In genomic region chr14:73166399-73166798, GRCh38 we compare ENCODE assay signal across 21 cellular contexts. TPM values are rescaled to one million over a fixed set of nuclear protein-coding genes. Genes with fewer than 3 reads are reported as not detected.
DNase-seq lines count a peak whose midpoint lies in the region; ATAC-seq, FAIRE-seq and TF ChIP-seq lines count a peak whose summit lies in the region.
"Had no signal": no experiment of that assay in that cellular context is flagged by ENCODE, and none has a peak within 500 bp of the region (broad histone marks: within the 10 kb centered on the region; RNA-seq: fewer than 3 reads in every experiment).

No MANE protein-coding gene starts in this region.

- no peaks in the 10 kb centered on the region for H3K9me3 ChIP-seq in neutrophil
- H3K9me3 ChIP-seq: A549, BE2C had no signal

- TF ChIP-seq CTCF in bronchial epithelial cell (IDR thresholded peaks at IDR 0.05; ENCODE audit: insufficient read depth, low read length, severe bottlenecking) (no peak), epithelial cell of esophagus (IDR thresholded peaks at IDR 0.05; ENCODE audit: insufficient read depth, low read depth, low read length, missing control alignments) (no peak), neutrophil (IDR thresholded peaks at IDR 0.05) (no peak), GM13977 (IDR thresholded peaks at IDR 0.05; ENCODE audit: extremely low read depth, insufficient read depth, missing control alignments) (no peak)

- H3K4me3 ChIP-seq in bronchial epithelial cell (ENCODE audit: low read depth, low read length) (no peak overlapping the region), epithelial cell of esophagus (ENCODE audit: low read length) (no peak overlapping the region), neutrophil (ENCODE audit: low read depth in 1 of 2, low read length in 1 of 2) (no peak overlapping the region)
- H3K4me3 ChIP-seq: A549 had no signal

- no peak for FAIRE-seq in bronchial epithelial cell (lab: Jason Lieb, UNC)
- FAIRE-seq: A549, D721Med, GM12892 had no signal

- peaks cover 21% of the 10 kb centered on the region for H3K36me3 ChIP-seq in bronchial epithelial cell (ENCODE audit: control insufficient read depth, insufficient read depth, low read length)
- H3K36me3 ChIP-seq in neutrophil = peaks cover 95% of the 10 kb centered on the region

- in situ Hi-C loops in G401 (cut with HindIII; ENCODE audit: low sequenced_read_pairs) (no loop called here), GM13977 (cut with MboI; ENCODE audit: low pct_unique_long_range_greater_than_20kb, low sequenced_read_pairs, unreplicated experiment) (no loop called here)

- DNase-seq in bronchial epithelial cell (ENCODE audit: low read depth) (peak; percentile 65), epithelial cell of esophagus (ENCODE audit: low read depth) (peak; percentile 64), T-helper 9 cell (no peak), G401 (ENCODE audit: low spot score) (no peak), GM13977 (ENCODE audit: low spot score) (no peak)
- DNase-seq: BE2C; CD4-positive, alpha-beta memory T cell; COR-L47; DMS153; DMS79 treated with DMSO at 0.1 percent for 48 hours; EL; GDM1; HCEC 1CT; HFFc6 had no signal

- H3K27ac ChIP-seq in neutrophil = peak overlapping the region; percentile 1
- H3K27ac ChIP-seq: A549, C4-2B, HL-60 had no signal

- H3K27me3 ChIP-seq in bronchial epithelial cell (ENCODE audit: control insufficient read depth, insufficient read depth, low read length) (no peaks in the 10 kb centered on the region), neutrophil (no peaks in the 10 kb centered on the region)
- H3K27me3 ChIP-seq: BE2C had no signal

- peaks cover 2 to 3% of the 10 kb centered on the region in 2 experiments for H3K4me1 ChIP-seq in neutrophil (ENCODE audit: control insufficient read depth in 1 of 2, insufficient read depth in 1 of 2, low read depth in 1 of 2, low read length in 1 of 2)
- H3K4me1 ChIP-seq: A549, BE2C had no signal

- no peak for ATAC-seq in activated CD4-positive, CD25-positive, alpha-beta regulatory T cell treated with anti-CD3 and anti-CD28 coated beads, Interleukin-2, amount 50 U/mL, for 24 hours
- ATAC-seq: A549 had no signal

RNA-seq across cellular contexts. Expression of gene PSEN1, which starts 30.1 kb away (rescaled TPM):
- 78.5 and 86.1 TPM in 2 replicates for total RNA-seq in bronchial epithelial cell
- 23.5 and 38.7 TPM in 2 replicates for total RNA-seq in G401 (2014; rRNA removed; shearing (Covaris generic))

Comparison
In these comparisons a context has a peak if more than half of its experiments do, and no peak if none do; other contexts are left out.
1. DNase-seq: peak in bronchial epithelial cell (single experiment) and epithelial cell of esophagus (single experiment); none in T-helper 9 cell (single experiment), G401 (single experiment) and GM13977 (single experiment).